31 cellular contexts compared by ENCODE assay signal in the genomic region with DNA sequence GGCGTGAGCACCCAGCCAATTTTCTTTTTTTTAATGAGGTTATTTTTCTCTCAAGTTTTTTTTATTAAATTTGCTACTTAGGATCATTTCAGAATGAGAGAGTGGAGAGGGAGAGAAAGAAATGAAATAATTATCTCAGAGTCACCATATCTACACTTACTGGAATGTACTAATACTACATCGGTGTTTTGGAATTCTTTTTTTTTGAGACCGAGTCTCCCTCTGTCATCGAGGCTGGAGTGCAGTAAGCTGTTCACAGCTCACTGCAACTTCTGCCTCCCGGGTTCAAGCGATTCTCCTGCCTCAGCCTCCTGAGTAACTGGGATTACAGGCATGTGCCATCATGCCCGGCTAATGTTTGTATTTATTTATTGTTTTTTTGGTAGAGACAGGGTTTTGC.
A peak's percentile ranks its signal among the peaks of the same experiment; 100 is the strongest.
DNase-seq lines count a peak whose midpoint lies in the region; TF ChIP-seq lines count a peak whose summit lies in the region.
"Had no signal": no experiment of that assay in that cellular context is flagged by ENCODE, and none has a peak within 500 bp of the region (broad histone marks: within the 10 kb centered on the region; RNA-seq: fewer than 3 reads in every experiment).

No MANE protein-coding gene starts in this region.

- POLR2A ChIA-PET in HEK293 (lab: Yijun Ruan, JAX): no interaction called here

- CTCF ChIA-PET in HEK293 (lab: Yijun Ruan, JAX): no interaction called here

- no peaks in the 10 kb centered on the region for H3K9me3 ChIP-seq in HEK293 (ENCODE audit: control insufficient read depth, insufficient read depth, low read depth, low read length)
- H3K9me3 ChIP-seq in HAP-1: no peaks in the 10 kb centered on the region
- H3K9me3 ChIP-seq: A549; BE2C; BLaER1; BLaER1 treated with 17β-estradiol and CSF1 and Interleukin-3, amounts not matched to agents 10 nM and 100 nM; Caco-2 had no signal

- peaks cover 8% of the 10 kb centered on the region for H3K36me3 Mint-ChIP-seq in nephron progenitor cell (ENCODE audit: low read depth)
- H3K36me3 Mint-ChIP-seq: CD14-positive monocyte; CD8-positive, alpha-beta T cell had no signal

- TF ChIP-seq CTCF in HEK293 (tag by site-specific recombination; IDR thresholded peaks at IDR 0.05) (no peak), nephron progenitor cell (IDR thresholded peaks at IDR 0.05) (no peak)

- H3K4me1 Mint-ChIP-seq in nephron progenitor cell: peaks cover 6% of the 10 kb centered on the region
- H3K4me1 Mint-ChIP-seq: B cell; CD14-positive monocyte; CD4-positive, alpha-beta memory T cell; CD4-positive, CD25-positive, alpha-beta regulatory T cell; CD8-positive, alpha-beta memory T cell had no signal

- DNase-seq in nephron progenitor cell (no peak), HAP-1 (ENCODE audit: low spot score in 2 of 2) (no peak)
- DNase-seq in stimulated activated CD4-positive, alpha-beta T cell treated with anti-CD3 and anti-CD28 coated beads, Interleukin-1b, Interleukin-23, amount 100 ng/mL, for 48 hours: no peak
- DNase-seq: 8988T; ACHN; AML-193; BE2C; C1 segment of cervical spinal cord; Caco-2; Calu3; CD4-positive, alpha-beta memory T cell; CD4-positive, alpha-beta T cell; CD4-positive, CD25-positive, alpha-beta regulatory T cell; CD8-positive, alpha-beta memory T cell; CD8-positive, alpha-beta T cell; COR-L47; DMS 273 treated with DMSO at 0.1 percent for 48 hours; DMS153; DMS53; DMS79; DMS79 treated with DMSO at 0.1 percent for 48 hours; DND-41; EL had no signal

- no peak overlapping the region for H3K4me3 ChIP-seq in HEK293 (ENCODE audit: low read depth, low read length)
- no peak overlapping the region for H3K4me3 ChIP-seq in HAP-1
- H3K4me3 ChIP-seq: A549; BLaER1; BLaER1 treated with 17β-estradiol and CSF1 and Interleukin-3, amounts not matched to agents 10 nM and 100 nM had no signal

- in situ Hi-C loops in HAP-1 (cut with MboI; ENCODE audit: low sequenced_read_pairs): no loop called here

- H3K36me3 ChIP-seq in HEK293 (ENCODE audit: control insufficient read depth in 2 of 2, insufficient read depth in 1 of 2, low read length in 2 of 2): no peaks in the 10 kb centered on the region
- H3K36me3 ChIP-seq in HAP-1 (replicated peaks): no peaks in the 10 kb centered on the region
- H3K36me3 ChIP-seq: BE2C; BLaER1; BLaER1 treated with 17β-estradiol and CSF1 and Interleukin-3, amounts not matched to agents 10 nM and 100 nM had no signal

- no peaks in the 10 kb centered on the region for H3K27me3 ChIP-seq in HAP-1 (ENCODE audit: low read depth)
- H3K27me3 ChIP-seq: BE2C; BLaER1; BLaER1 treated with 17β-estradiol and CSF1 and Interleukin-3, amounts not matched to agents 10 nM and 100 nM had no signal

- no peak overlapping the region for H3K27ac ChIP-seq in HEK293 (ENCODE audit: extremely low read depth, low read depth, low read length)
- H3K27ac ChIP-seq: 22Rv1; A549; BLaER1; BLaER1 treated with 17β-estradiol and CSF1 and Interleukin-3, amounts not matched to agents 10 nM and 100 nM; C4-2B had no signal

- H3K4me1 ChIP-seq in HEK293 (ENCODE audit: control insufficient read depth, insufficient read depth, low read length): no peaks in the 10 kb centered on the region
- no peaks in the 10 kb centered on the region for H3K4me1 ChIP-seq in HAP-1
- H3K4me1 ChIP-seq: A549; BE2C; BLaER1; BLaER1 treated with 17β-estradiol and CSF1 and Interleukin-3, amounts not matched to agents 10 nM and 100 nM; Caco-2 had no signal

- no peak overlapping the region for H3K4me3 Mint-ChIP-seq in nephron progenitor cell
- H3K4me3 Mint-ChIP-seq: B cell; CD14-positive monocyte; CD4-positive, alpha-beta memory T cell; CD4-positive, alpha-beta T cell; CD4-positive, CD25-positive, alpha-beta regulatory T cell; CD8-positive, alpha-beta memory T cell; CD8-positive, alpha-beta T cell had no signal

- H3K27me3 Mint-ChIP-seq in nephron progenitor cell (ENCODE audit: low read depth, poor library complexity): no peaks in the 10 kb centered on the region
- H3K27me3 Mint-ChIP-seq: B cell; CD4-positive, alpha-beta memory T cell; CD4-positive, alpha-beta T cell had no signal

- no peaks in the 10 kb centered on the region for H3K9me3 Mint-ChIP-seq in nephron progenitor cell

- peak overlapping the region; percentile 50 for H3K27ac Mint-ChIP-seq in nephron progenitor cell
- H3K27ac Mint-ChIP-seq: B cell; CD14-positive monocyte; CD4-positive, alpha-beta memory T cell; CD4-positive, alpha-beta T cell; CD4-positive, CD25-positive, alpha-beta regulatory T cell; CD8-positive, alpha-beta memory T cell; CD8-positive, alpha-beta T cell had no signal

TF ChIP-seq in HEK293, 187 proteins besides CTCF, POLR2A, EP300 and RAD21:
- TF ChIP-seq ZNF600 (tag by site-specific recombination; IDR thresholded peaks at IDR 0.05) (peak; percentile 65), TSHZ1 (tag by site-specific recombination; IDR thresholded peaks at IDR 0.05; ENCODE audit: borderline replicate concordance) (no peak), ZNF785 (tag by site-specific recombination; IDR thresholded peaks at IDR 0.05) (no peak), ZNF266 (tag by site-specific recombination; IDR thresholded peaks at IDR 0.05; ENCODE audit: low read depth) (no peak), ZBTB17 (tag by site-specific recombination; IDR thresholded peaks at IDR 0.05) (peak; percentile 42; the same call in 1 of the 2 replicates), ZNF311 (tag by site-specific recombination; IDR thresholded peaks at IDR 0.05; ENCODE audit: borderline replicate concordance) (no peak)
- TF ChIP-seq, protein P1, sequence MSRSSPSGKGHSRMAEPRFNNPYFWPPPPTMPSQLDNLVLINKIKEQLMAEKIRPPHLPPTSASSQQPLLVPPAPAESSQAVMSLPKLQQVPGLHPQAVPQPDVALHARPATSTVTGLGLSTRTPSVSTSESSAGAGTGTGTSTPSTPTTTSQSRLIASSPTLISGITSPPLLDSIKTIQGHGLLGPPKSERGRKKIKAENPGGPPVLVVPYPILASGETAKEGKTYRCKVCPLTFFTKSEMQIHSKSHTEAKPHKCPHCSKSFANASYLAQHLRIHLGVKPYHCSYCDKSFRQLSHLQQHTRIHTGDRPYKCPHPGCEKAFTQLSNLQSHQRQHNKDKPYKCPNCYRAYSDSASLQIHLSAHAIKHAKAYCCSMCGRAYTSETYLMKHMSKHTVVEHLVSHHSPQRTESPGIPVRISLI (tag by site-specific recombination; IDR thresholded peaks at IDR 0.05): 0 out of 2 replicates have a peak, but pooled peaks have one; percentile 34
- TF ChIP-seq, protein P2, sequence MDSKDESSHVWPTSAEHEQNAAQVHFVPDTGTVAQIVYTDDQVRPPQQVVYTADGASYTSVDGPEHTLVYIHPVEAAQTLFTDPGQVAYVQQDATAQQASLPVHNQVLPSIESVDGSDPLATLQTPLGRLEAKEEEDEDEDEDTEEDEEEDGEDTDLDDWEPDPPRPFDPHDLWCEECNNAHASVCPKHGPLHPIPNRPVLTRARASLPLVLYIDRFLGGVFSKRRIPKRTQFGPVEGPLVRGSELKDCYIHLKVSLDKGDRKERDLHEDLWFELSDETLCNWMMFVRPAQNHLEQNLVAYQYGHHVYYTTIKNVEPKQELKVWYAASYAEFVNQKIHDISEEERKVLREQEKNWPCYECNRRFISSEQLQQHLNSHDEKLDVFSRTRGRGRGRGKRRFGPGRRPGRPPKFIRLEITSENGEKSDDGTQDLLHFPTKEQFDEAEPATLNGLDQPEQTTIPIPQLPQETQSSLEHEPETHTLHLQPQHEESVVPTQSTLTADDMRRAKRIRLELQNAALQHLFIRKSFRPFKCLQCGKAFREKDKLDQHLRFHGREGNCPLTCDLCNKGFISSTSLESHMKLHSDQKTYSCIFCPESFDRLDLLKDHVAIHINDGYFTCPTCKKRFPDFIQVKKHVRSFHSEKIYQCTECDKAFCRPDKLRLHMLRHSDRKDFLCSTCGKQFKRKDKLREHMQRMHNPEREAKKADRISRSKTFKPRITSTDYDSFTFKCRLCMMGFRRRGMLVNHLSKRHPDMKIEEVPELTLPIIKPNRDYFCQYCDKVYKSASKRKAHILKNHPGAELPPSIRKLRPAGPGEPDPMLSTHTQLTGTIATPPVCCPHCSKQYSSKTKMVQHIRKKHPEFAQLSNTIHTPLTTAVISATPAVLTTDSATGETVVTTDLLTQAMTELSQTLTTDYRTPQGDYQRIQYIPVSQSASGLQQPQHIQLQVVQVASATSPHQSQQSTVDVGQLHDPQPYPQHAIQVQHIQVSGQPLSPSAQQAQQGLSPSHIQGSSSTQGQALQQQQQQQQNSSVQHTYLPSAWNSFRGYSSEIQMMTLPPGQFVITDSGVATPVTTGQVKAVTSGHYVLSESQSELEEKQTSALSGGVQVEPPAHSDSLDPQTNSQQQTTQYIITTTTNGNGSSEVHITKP (tag by site-specific recombination; IDR thresholded peaks at IDR 0.05): peak; percentile 38
